ENCODE assay signal across 7 cellular contexts in the genomic region with DNA sequence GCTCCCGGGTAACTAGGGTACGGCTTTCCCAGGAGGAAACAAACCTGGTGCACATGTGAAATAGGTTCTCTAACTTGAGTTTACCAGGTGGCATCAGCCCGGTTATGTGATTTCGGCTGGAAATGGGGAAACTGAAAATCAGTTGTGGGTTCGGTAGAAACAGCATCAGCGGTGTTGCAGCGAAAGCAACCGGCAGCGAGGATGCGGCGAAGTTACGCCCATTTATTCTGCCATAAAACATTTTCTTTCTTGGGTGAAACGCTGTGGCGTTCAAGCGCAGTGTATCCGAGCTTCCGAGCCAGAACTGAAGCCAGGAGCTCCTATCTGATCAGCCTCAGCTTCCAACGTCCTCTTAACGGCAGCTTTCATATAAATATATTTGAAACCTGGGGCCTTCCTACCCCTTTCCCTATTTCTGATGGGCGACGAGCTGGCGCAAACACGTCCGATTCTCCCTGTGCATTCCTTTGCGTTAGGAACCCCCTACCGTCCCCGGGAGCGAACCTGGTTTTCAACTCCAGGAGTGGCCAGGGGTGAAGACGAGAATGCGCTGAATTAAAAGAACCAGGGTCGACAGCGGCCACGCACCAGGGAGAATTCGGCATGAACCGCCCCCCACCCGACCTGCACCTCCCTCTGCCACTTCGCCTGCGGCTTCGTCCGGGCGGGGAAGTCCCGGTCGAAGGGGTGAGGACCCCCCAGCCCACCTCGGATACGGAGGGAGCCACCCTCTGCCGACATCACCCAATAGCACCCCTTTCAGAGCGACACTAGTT. TPM values are rescaled to one million over a fixed set of nuclear protein-coding genes. Genes with fewer than 3 reads are reported as not detected.
A peak's percentile ranks its signal among the peaks of the same experiment; 100 is the strongest.
DNase-seq lines count a peak whose midpoint lies in the region; ATAC-seq, FAIRE-seq and TF ChIP-seq lines count a peak whose summit lies in the region.

No MANE protein-coding gene starts in this region.

- peak overlapping the region; percentile 9 for H2AFZ ChIP-seq in GM23338
- H2AFZ ChIP-seq in HepG2 (ENCODE audit: low read length), result no peak overlapping the region

- H3K4me2 ChIP-seq in GM23338 (peak overlapping the region; percentile 93), HepG2 (ENCODE audit: low read depth, low read length) (peak overlapping the region; percentile 87)

- TF ChIP-seq EP300 in HepG2 (IDR thresholded peaks at IDR 0.05; ENCODE audit: low read depth in 2 of 2, low read length in 2 of 2) (no peak), HepG2 (CRISPR knock-in tag; IDR thresholded peaks at IDR 0.05; ENCODE audit: borderline replicate concordance) (no peak)

- H3K79me2 ChIP-seq in GM23338 (replicated peaks; ENCODE audit: insufficient read depth), result no peaks in the 10 kb centered on the region
- no peaks in the 10 kb centered on the region for H3K79me2 ChIP-seq in HepG2 (ENCODE audit: insufficient read depth, low read length)

- no peaks in the 10 kb centered on the region for H3K9me3 Mint-ChIP-seq in GM23338
- H3K9me3 Mint-ChIP-seq in MCF 10A (ENCODE audit: unreplicated experiment), result no peaks in the 10 kb centered on the region

- intact Hi-C loops in MCF 10A (cut with micrococcal nuclease), result no loop called here
- intact Hi-C loops in HepG2 (cut with micrococcal nuclease; ENCODE audit: unreplicated experiment), result loop anchor here (5.0 kb wide), 1 partner anchor 120 kb away; no protein-coding TSS in a partner anchor

- peaks cover 7% of the 10 kb centered on the region; the same call in 1 of the 2 replicates for H3F3A ChIP-seq in GM23338 (replicated peaks; ENCODE audit: low read depth)

- peak overlapping the region; percentile 85 for H3K4me3 ChIP-seq in GM23338
- peak overlapping the region; percentile 62 for H3K4me3 ChIP-seq in SJCRH30
- H3K4me3 ChIP-seq in HepG2 (replicated peaks in 1 of 3; ENCODE audit: insufficient read depth in 1 of 3, low read depth in 2 of 3, low read length in 3 of 3), result peak overlapping the region; percentile 65 to 82 (median 73)

- CTCF ChIA-PET in MCF 10A (lab: Yijun Ruan, JAX) (interaction anchor here (0.6 to 2.4 kb wide), 7 partner anchors 36 to 380 kb away, joined by 3 to 10 read pairs (median 4); no protein-coding TSS in a partner anchor), HepG2 (lab: Yijun Ruan, JAX; ENCODE audit: low intra/inter-chr PET ratio, low total read pairs) (no interaction called here)

- peaks cover 50% of the 10 kb centered on the region for H3K4me1 Mint-ChIP-seq in GM23338
- H3K4me1 Mint-ChIP-seq in MCF 10A (ENCODE audit: insufficient read depth, unreplicated experiment), result no peaks in the 10 kb centered on the region

- ATAC-seq in GM23338, result peak; percentile 6
- 0 out of 3 replicates have a peak, but pooled peaks have one; percentile 3 for ATAC-seq in HepG2
- no peak for ATAC-seq in stimulated activated naive CD8-positive, alpha-beta T cell treated with anti-CD3 and anti-CD28 coated beads, Interleukin-15, Interleukin-2, amounts not matched to agents 100 U/mL and 50 U/mL, for 24 hours
- ATAC-seq in HG03571 (IDR thresholded peaks at IDR 0.05; ENCODE audit: unreplicated experiment), result no peak
- ATAC-seq in HG03108 (IDR thresholded peaks at IDR 0.05; ENCODE audit: unreplicated experiment), result no peak

- H3K27me3 Mint-ChIP-seq in GM23338 (ENCODE audit: insufficient read depth, low read depth, poor library complexity) (peaks cover 57% of the 10 kb centered on the region), MCF 10A (ENCODE audit: insufficient read depth, unreplicated experiment) (no peaks in the 10 kb centered on the region)

- FAIRE-seq in HepG2 (lab: Jason Lieb, UNC), result no peak

- H3K9me3 ChIP-seq in SJCRH30 (replicated peaks) (no peaks in the 10 kb centered on the region), HepG2 (ENCODE audit: low read length) (no peaks in the 10 kb centered on the region)

- H3K36me3 ChIP-seq in GM23338 (ENCODE audit: insufficient read depth) (no peaks in the 10 kb centered on the region), SJCRH30 (no peaks in the 10 kb centered on the region), HepG2 (replicated peaks in 1 of 2; ENCODE audit: control insufficient read depth in 1 of 2, insufficient read depth in 2 of 2, low read length in 2 of 2) (no peaks in the 10 kb centered on the region)

- TF ChIP-seq RAD21 in HepG2 (CRISPR knock-in tag; IDR thresholded peaks at IDR 0.05), result no peak

- H3K27ac Mint-ChIP-seq in GM23338 (no peak overlapping the region), MCF 10A (ENCODE audit: low read depth, unreplicated experiment) (no peak overlapping the region)

- H4K20me1 ChIP-seq in GM23338 (replicated peaks; ENCODE audit: insufficient read depth), result no peaks in the 10 kb centered on the region
- no peaks in the 10 kb centered on the region for H4K20me1 ChIP-seq in HepG2 (ENCODE audit: insufficient read depth, low read length)

- BruUV-seq in MCF 10A (replicated peaks; lab: Mats Ljungman, UMichigan) (no TSS peak), HepG2 (replicated peaks; lab: Mats Ljungman, UMichigan) (no TSS peak)

- no peak for TF ChIP-seq POLR2A in HepG2 (IDR thresholded peaks at IDR 0.05; ENCODE audit: insufficient read depth in 1 of 2, low read depth in 2 of 2, low read length in 2 of 2)

- POLR2A ChIA-PET in MCF 10A (lab: Yijun Ruan, JAX), result interaction anchor here (2.6 kb wide), 1 partner anchor 12 kb away, joined by 13 read pairs; no protein-coding TSS in a partner anchor
- POLR2A ChIA-PET in HepG2 (lab: Yijun Ruan, JAX), result no interaction called here

- in situ Hi-C loops in HepG2 (cut with HindIII; ENCODE audit: extremely low pct_ligation_motif_present, low pct_unique_long_range_greater_than_20kb), result no loop called here

- under 1% methylated on average over 25 of the region's 47 CpGs for WGBS in HepG2 (ENCODE audit: low lambda C conversion rate)

- DNase-seq in GM23338 (ENCODE audit: low spot score) (peak; percentile 71), SJCRH30 (no peak), MCF 10A (ENCODE audit: unreplicated experiment) (no peak), HepG2 (ENCODE audit: low spot score) (no peak)
- DNase-seq in stimulated activated naive CD8-positive, alpha-beta T cell treated with anti-CD3 and anti-CD28 coated beads, Interleukin-15, Interleukin-2, amounts not matched to agents 100 U/mL and 50 U/mL, for 24 hours, result peak; percentile 28

- H3K4me1 ChIP-seq in GM23338 (ENCODE audit: insufficient read depth), result peaks cover 48% of the 10 kb centered on the region
- H3K4me1 ChIP-seq in SJCRH30, result no peaks in the 10 kb centered on the region
- H3K4me1 ChIP-seq in HepG2 (ENCODE audit: insufficient read depth, low read length), result peaks cover 29% of the 10 kb centered on the region

- peaks cover 76% of the 10 kb centered on the region for H3K27me3 ChIP-seq in GM23338 (ENCODE audit: insufficient read depth)
- peaks cover 24% of the 10 kb centered on the region for H3K27me3 ChIP-seq in SJCRH30
- H3K27me3 ChIP-seq in HepG2 (ENCODE audit: control insufficient read depth in 1 of 2, insufficient read depth in 2 of 2, low read length in 2 of 2), result peaks cover 11 to 50% of the 10 kb centered on the region in 2 experiments; a peak in 4 of 5 replicates

- no peak overlapping the region for H3K27ac ChIP-seq in GM23338 (ENCODE audit: low read depth)
- no peak overlapping the region for H3K27ac ChIP-seq in SJCRH30
- H3K27ac ChIP-seq in HepG2 (ENCODE audit: extremely low read length, insufficient read depth, low read length), result no peak overlapping the region

- peak overlapping the region; percentile 80 for H3K4me3 Mint-ChIP-seq in GM23338
- peak overlapping the region; percentile 82 for H3K4me3 Mint-ChIP-seq in MCF 10A (ENCODE audit: unreplicated experiment)

- H3K9ac ChIP-seq in HepG2 (ENCODE audit: insufficient read depth, low read depth, low read length), result no peak overlapping the region

- H3K36me3 Mint-ChIP-seq in GM23338 (ENCODE audit: low read depth) (no peaks in the 10 kb centered on the region; the same call in 1 of the 3 replicates), MCF 10A (ENCODE audit: insufficient read depth, unreplicated experiment) (no peaks in the 10 kb centered on the region)

- TF ChIP-seq CTCF in GM23338 (conservative IDR thresholded peaks at IDR 0.05; ENCODE audit: low read depth in 2 of 2) (0 out of 4 replicates have a peak, but pooled peaks of 1 of the 2 experiments have one; percentile 5), MCF 10A (IDR thresholded peaks at IDR 0.05; ENCODE audit: unreplicated experiment) (no peak), HepG2 (CRISPR knock-in tag; IDR thresholded peaks at IDR 0.05) (no peak)

- H3K9me2 ChIP-seq in GM23338 (ENCODE audit: insufficient read depth), result no peaks in the 10 kb centered on the region

RNA-seq across cellular contexts. Expression of gene DPF3, which starts 1.6 kb away (rescaled TPM):
- total RNA-seq in GM23338 (2014; rRNA removed; shearing (Covaris generic)), result 1.0 TPM in 1 of 2 replicates, not detected in the other
- polyA plus RNA-seq in GM23338 (2016; fragmentation: Nextera tagmentation; extraction: Ambion mirVana) (0.18 and 0.37 TPM in 2 replicates), HepG2 (2011; rRNA removed) (0.09 and 0.14 TPM in 2 replicates)
- total RNA-seq in SJCRH30 (2014; rRNA removed; shearing (Covaris generic)), result 0.25 and 0.79 TPM in 2 replicates
- total RNA-seq in MCF 10A (2022) (1.9 and 2.1 TPM in 2 replicates), HepG2 (2016; rRNA removed; fragmentation: Illumina TruSeq; extraction: Trizol) (0.60 TPM in 2 replicates)
- total RNA-seq in HepG2 (2016; cell fraction: cytosol; rRNA removed; fragmentation: Illumina TruSeq; extraction: Trizol; ENCODE audit: low read depth), result 0.09 and 0.20 TPM in 2 replicates
- 0.73 and 0.84 TPM in 2 replicates for total RNA-seq in HepG2 (2016; cell fraction: insoluble cytoplasmic fraction; rRNA removed; fragmentation: Illumina TruSeq; extraction: Trizol)
- total RNA-seq in HepG2 (2016; cell fraction: membrane; rRNA removed; fragmentation: Illumina TruSeq; extraction: Trizol), result 0.37 and 0.38 TPM in 2 replicates
- total RNA-seq in HepG2 (2016; cell fraction: nucleus; rRNA removed; fragmentation: Illumina TruSeq; extraction: Trizol), result 1.8 TPM in 2 replicates
- polyA plus RNA-seq in HepG2 (2011; cell fraction: cytosol; rRNA removed), result 0.04 and 0.05 TPM in 2 replicates
- polyA plus RNA-seq in HepG2 (2011; cell fraction: nucleus; rRNA removed), result 0.26 and 0.66 TPM in 2 replicates
- 0.05 and 0.24 TPM in 2 replicates for polyA plus RNA-seq in HepG2 (2012)
- 0.05 and 0.17 TPM in 2 replicates for polyA plus RNA-seq in HepG2 (2016; cell fraction: cytosol; fragmentation: Illumina TruSeq; extraction: Trizol; ENCODE audit: low read depth)
- polyA plus RNA-seq in HepG2 (2016; cell fraction: insoluble cytoplasmic fraction; fragmentation: Illumina TruSeq; extraction: Trizol; ENCODE audit: low read depth), result 0.32 and 0.46 TPM in 2 replicates
- 0.15 and 0.17 TPM in 2 replicates for polyA plus RNA-seq in HepG2 (2016; cell fraction: membrane; fragmentation: Illumina TruSeq; extraction: Trizol; ENCODE audit: low read depth)
- 1.3 and 1.6 TPM in 2 replicates for polyA plus RNA-seq in HepG2 (2016; cell fraction: nucleus; fragmentation: Illumina TruSeq; extraction: Trizol; ENCODE audit: insufficient read depth, low read depth)
- polyA minus RNA-seq in HepG2 (2011; rRNA and poly(A)+ RNA removed; ENCODE audit: low replicate concordance), result 0.16 and 2.6 TPM in 2 replicates
- polyA minus RNA-seq in HepG2 (2011; cell fraction: cytosol; rRNA and poly(A)+ RNA removed), result not detected in 2 replicates
- polyA minus RNA-seq in HepG2 (2011; cell fraction: nucleus; rRNA and poly(A)+ RNA removed), result 0.25 and 0.77 TPM in 2 replicates

RNA-seq across cellular contexts. Expression of gene DCAF4, which starts 34.0 kb away (rescaled TPM):
- 30.3 and 39.3 TPM in 2 replicates for total RNA-seq in GM23338 (2014; rRNA removed; shearing (Covaris generic))
- polyA plus RNA-seq in GM23338 (2016; fragmentation: Nextera tagmentation; extraction: Ambion mirVana), result 17.5 and 18.4 TPM in 2 replicates
- 16.1 and 17.0 TPM in 2 replicates for total RNA-seq in SJCRH30 (2014; rRNA removed; shearing (Covaris generic))
- 27.9 and 39.4 TPM in 2 replicates for total RNA-seq in MCF 10A (2022)
- 17.3 and 18.8 TPM in 2 replicates for total RNA-seq in HepG2 (2016; rRNA removed; fragmentation: Illumina TruSeq; extraction: Trizol)
- total RNA-seq in HepG2 (2016; cell fraction: cytosol; rRNA removed; fragmentation: Illumina TruSeq; extraction: Trizol; ENCODE audit: low read depth), result 3.9 and 4.3 TPM in 2 replicates
- total RNA-seq in HepG2 (2016; cell fraction: insoluble cytoplasmic fraction; rRNA removed; fragmentation: Illumina TruSeq; extraction: Trizol), result 19.7 and 20.3 TPM in 2 replicates
- total RNA-seq in HepG2 (2016; cell fraction: membrane; rRNA removed; fragmentation: Illumina TruSeq; extraction: Trizol), result 5.0 and 5.4 TPM in 2 replicates
- 20.4 and 27.6 TPM in 2 replicates for total RNA-seq in HepG2 (2016; cell fraction: nucleus; rRNA removed; fragmentation: Illumina TruSeq; extraction: Trizol)
- 21.1 and 25.6 TPM in 2 replicates for polyA plus RNA-seq in HepG2 (2011; rRNA removed)
- 15.1 and 22.4 TPM in 2 replicates for polyA plus RNA-seq in HepG2 (2011; cell fraction: cytosol; rRNA removed)
- 71.7 and 82.4 TPM in 2 replicates for polyA plus RNA-seq in HepG2 (2011; cell fraction: nucleus; rRNA removed)
- 16.5 and 19.5 TPM in 2 replicates for polyA plus RNA-seq in HepG2 (2012)
- 1.7 and 2.2 TPM in 2 replicates for polyA plus RNA-seq in HepG2 (2016; cell fraction: cytosol; fragmentation: Illumina TruSeq; extraction: Trizol; ENCODE audit: low read depth)
- polyA plus RNA-seq in HepG2 (2016; cell fraction: insoluble cytoplasmic fraction; fragmentation: Illumina TruSeq; extraction: Trizol; ENCODE audit: low read depth), result 18.3 and 21.3 TPM in 2 replicates
- polyA plus RNA-seq in HepG2 (2016; cell fraction: membrane; fragmentation: Illumina TruSeq; extraction: Trizol; ENCODE audit: low read depth), result 3.5 and 3.9 TPM in 2 replicates
- polyA plus RNA-seq in HepG2 (2016; cell fraction: nucleus; fragmentation: Illumina TruSeq; extraction: Trizol; ENCODE audit: insufficient read depth, low read depth), result 26.1 and 30.0 TPM in 2 replicates
- polyA minus RNA-seq in HepG2 (2011; rRNA and poly(A)+ RNA removed; ENCODE audit: low replicate concordance), result 21.6 and 30.7 TPM in 2 replicates
- 6.5 and 8.3 TPM in 2 replicates for polyA minus RNA-seq in HepG2 (2011; cell fraction: cytosol; rRNA and poly(A)+ RNA removed)
- polyA minus RNA-seq in HepG2 (2011; cell fraction: nucleus; rRNA and poly(A)+ RNA removed), result 54.1 and 63.2 TPM in 2 replicates

Comparison
In these comparisons a context has a peak if more than half of its experiments do, and no peak if none do; other contexts are left out.
1. ATAC-seq: peak in GM23338 (single experiment) and HepG2 (single experiment); none in stimulated activated naive CD8-positive, alpha-beta T cell treated with anti-CD3 and anti-CD28 coated beads, Interleukin-15, Interleukin-2, amounts not matched to agents 100 U/mL and 50 U/mL, for 24 hours (single experiment), HG03571 (single experiment) and HG03108 (single experiment).
2. DNase-seq: peak in GM23338 (single experiment) and stimulated activated naive CD8-positive, alpha-beta T cell treated with anti-CD3 and anti-CD28 coated beads, Interleukin-15, Interleukin-2, amounts not matched to agents 100 U/mL and 50 U/mL, for 24 hours (single experiment); none in SJCRH30 (0 of 2), MCF 10A (single experiment) and HepG2 (single experiment).
3. Peak in every context shown above with its lines, with median percentiles within 50 percentile points of each other: H3K4me3 ChIP-seq.